11 cellular contexts compared by ENCODE assay signal in the genomic region with DNA sequence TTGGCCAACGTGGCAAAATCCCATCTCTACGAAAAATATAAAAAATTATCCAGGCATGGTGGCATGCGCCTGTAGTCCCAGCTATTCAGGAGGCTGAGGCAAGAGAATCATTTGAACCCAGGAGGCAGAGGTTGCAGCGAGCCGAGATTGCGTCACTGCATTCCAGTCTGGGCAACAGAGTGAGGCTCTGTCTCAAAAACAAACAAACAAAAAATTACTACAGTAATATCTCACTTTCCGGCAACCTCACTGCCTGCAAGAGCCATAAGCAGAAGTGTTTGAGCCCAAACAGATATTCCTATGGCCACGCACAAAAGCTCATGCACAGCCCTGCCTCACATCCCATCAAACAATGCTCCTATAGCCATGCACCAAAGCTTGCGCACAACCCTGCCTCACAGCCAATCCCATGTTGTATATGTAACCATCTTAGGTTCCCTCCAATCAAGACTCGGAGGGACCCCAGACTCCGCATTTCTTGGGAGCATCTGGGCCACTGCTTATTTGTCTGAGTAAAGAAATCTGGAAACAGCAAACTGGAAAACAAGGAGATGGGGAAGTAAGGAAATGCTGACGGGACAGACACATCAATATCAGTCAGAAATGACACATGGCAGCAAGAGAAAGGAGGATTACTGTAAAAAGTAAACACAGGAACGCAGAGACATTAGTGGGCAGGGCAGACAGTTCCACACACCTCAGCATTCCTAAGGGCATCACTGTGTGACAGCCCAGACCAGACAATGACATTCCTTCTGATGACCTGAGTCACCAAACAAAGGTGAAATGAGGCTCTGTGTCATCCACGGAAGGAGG. TPM values are rescaled to one million over a fixed set of nuclear protein-coding genes. Genes with fewer than 3 reads are reported as not detected.
A peak's percentile ranks its signal among the peaks of the same experiment; 100 is the strongest.
DNase-seq lines count a peak whose midpoint lies in the region; ATAC-seq and TF ChIP-seq lines count a peak whose summit lies in the region.
"Had no signal": no experiment of that assay in that cellular context is flagged by ENCODE, and none has a peak within 500 bp of the region (broad histone marks: within the 10 kb centered on the region; RNA-seq: fewer than 3 reads in every experiment).

No MANE protein-coding gene starts in this region.

- H3K79me2 ChIP-seq in ACC112 (ENCODE audit: control insufficient read depth, insufficient read depth, low read length, unreplicated experiment), result no peaks in the 10 kb centered on the region

- H3K4me3 ChIP-seq in ACC112 (ENCODE audit: low read depth, low read length) (peak overlapping the region; percentile 47; the same call in 1 of the 2 replicates), dorsolateral prefrontal cortex (no peak overlapping the region), neuronal stem cell (ENCODE audit: low read length in 2 of 2) (no peak overlapping the region)
- H3K4me3 ChIP-seq: mucosa of descending colon had no signal

- no peaks in the 10 kb centered on the region for H3K9me3 ChIP-seq in neuronal stem cell (replicated peaks in 1 of 2; ENCODE audit: control insufficient read depth in 2 of 2, insufficient read depth in 1 of 2, low read depth in 1 of 2, low read length in 2 of 2)
- H3K9me3 ChIP-seq: mucosa of descending colon had no signal

- no peak overlapping the region for H2BK12ac ChIP-seq in neuronal stem cell (ENCODE audit: low read length)

- WGBS in neuronal stem cell (ENCODE audit: extremely low coverage in 2 of 2, insufficient read length in 2 of 2, insufficient replicate concordance in 1 of 2), 2 donors, result no CpG with 5 or more reads among the region's 14 CpGs

- peaks cover 68% of the 10 kb centered on the region for H3K4me1 ChIP-seq in ACC112 (ENCODE audit: control insufficient read depth, insufficient read depth, low read length, unreplicated experiment)
- peaks cover 30 to 34% of the 10 kb centered on the region in 2 donors for H3K4me1 ChIP-seq in neuronal stem cell (ENCODE audit: control insufficient read depth in 2 of 2, insufficient read depth in 1 of 2, low read depth in 1 of 2, low read length in 2 of 2)

- H2BK120ac ChIP-seq in neuronal stem cell (ENCODE audit: low read depth, low read length), result no peak overlapping the region

- no peak for ATAC-seq in HG03354 (IDR thresholded peaks at IDR 0.05; ENCODE audit: poor library complexity, severe bottlenecking, unreplicated experiment)
- ATAC-seq: activated CD4-positive, CD25-positive, alpha-beta regulatory T cell treated with anti-CD3 and anti-CD28 coated beads, Interleukin-2, amount 50 U/mL, for 24 hours; mucosa of descending colon had no signal

- no peak overlapping the region for H3K4ac ChIP-seq in neuronal stem cell (ENCODE audit: low read length)

- H3K23ac ChIP-seq in neuronal stem cell (ENCODE audit: low read depth, low read length, poor library complexity), result no peak overlapping the region

- intact Hi-C loops in dorsolateral prefrontal cortex (cut with DNase I), result loop anchor here in 1 of 2 donors (10.0 kb wide), 1 partner anchor 92 kb away; a partner anchor contains a TSS

- H4K8ac ChIP-seq in neuronal stem cell (ENCODE audit: low read depth, low read length), result no peak overlapping the region

- H2AK5ac ChIP-seq in neuronal stem cell (ENCODE audit: low read depth, low read length), result no peak overlapping the region

- DNase-seq in LHCN-M2 (ENCODE audit: low read depth) (peak; percentile 47), dorsolateral prefrontal cortex (peak in 1 of 10 donors; percentile 8), mesenteric fat pad (ENCODE audit: low spot score) (peak; percentile 26), NCI-H446 (lab: John Stamatoyannopoulos, UW) (no peak), neuronal stem cell (ENCODE audit: low spot score) (no peak)
- DNase-seq in stimulated activated naive CD4-positive, alpha-beta T cell treated with Interleukin-2 at 50 U/mL for 16 hours (lab: John Stamatoyannopoulos, UW), result no peak
- DNase-seq: NCI-H510A treated with DMSO at 0.1 percent for 48 hours had no signal

- no peak for TF ChIP-seq CTCF in dorsolateral prefrontal cortex (IDR thresholded peaks at IDR 0.05 in 54 of 56, conservative IDR thresholded peaks at IDR 0.05 in 2 of 56; ENCODE audit: low read depth in 1 of 56, partially characterized antibody in 56 of 56)

- no peaks in the 10 kb centered on the region for H3K79me1 ChIP-seq in neuronal stem cell (ENCODE audit: low read depth, low read length)

- H3K18ac ChIP-seq in neuronal stem cell (ENCODE audit: low read length), result no peak overlapping the region

- H2BK5ac ChIP-seq in neuronal stem cell (ENCODE audit: low read length), result no peak overlapping the region

- H3K27ac ChIP-seq in ACC112 (ENCODE audit: low read depth, low read length) (peak overlapping the region; percentile 86), dorsolateral prefrontal cortex (peak overlapping the region in 33 of 59 donors; percentile 4 to 80 (median 53)), neuronal stem cell (replicated peaks; ENCODE audit: low read length) (no peak overlapping the region)

- H3K27me3 ChIP-seq in ACC112 (ENCODE audit: insufficient read depth, low read length), result no peaks in the 10 kb centered on the region
- H3K27me3 ChIP-seq in dorsolateral prefrontal cortex, result no peaks in the 10 kb centered on the region
- H3K27me3 ChIP-seq in neuronal stem cell (ENCODE audit: control insufficient read depth in 3 of 3, insufficient read depth in 3 of 3, low read depth in 1 of 3, low read length in 3 of 3), result no peaks in the 10 kb centered on the region

- no peak overlapping the region for H4K91ac ChIP-seq in neuronal stem cell (ENCODE audit: low read depth, low read length, poor library complexity)

- no peak overlapping the region for H2BK15ac ChIP-seq in neuronal stem cell (ENCODE audit: low read length)

- no peak overlapping the region for H3K9ac ChIP-seq in neuronal stem cell (ENCODE audit: low read depth, low read length, poor library complexity)

- H3K36me3 ChIP-seq in ACC112 (ENCODE audit: insufficient read depth, low read length) (no peaks in the 10 kb centered on the region), neuronal stem cell (replicated peaks in 1 of 2; ENCODE audit: control insufficient read depth in 2 of 2, insufficient read depth in 2 of 2, low read length in 2 of 2) (peaks cover 2 to 42% of the 10 kb centered on the region in 2 donors)

- H2AFZ ChIP-seq in ACC112 (ENCODE audit: low read length, unreplicated experiment) (no peak overlapping the region), neuronal stem cell (ENCODE audit: low read length) (no peak overlapping the region)

- no peak overlapping the region for H3K4me2 ChIP-seq in neuronal stem cell (ENCODE audit: insufficient read depth, low read length, poor library complexity, severe bottlenecking)

- no peak overlapping the region for H3K14ac ChIP-seq in neuronal stem cell (ENCODE audit: low read length)

RNA-seq across cellular contexts. Expression of a gene that starts 37.1 kb away (rescaled TPM):
- 38.2 and 40.6 TPM in 2 replicates for total RNA-seq in LHCN-M2 (2014; rRNA removed)
- polyA plus RNA-seq in LHCN-M2 (2012), result 24.9 TPM
- 10 to 100 TPM; 39.7 to 71.2 (median 51.5) TPM for total RNA-seq in dorsolateral prefrontal cortex
- total RNA-seq in mesenteric fat pad, result 58.3 TPM
- 3.4 TPM for polyA plus RNA-seq in neuronal stem cell (2013, experiment 1 of 2)
- 3.4 TPM for polyA plus RNA-seq in neuronal stem cell (2013, experiment 2 of 2)

RNA-seq across cellular contexts. Expression of a gene that starts 39.6 kb away (rescaled TPM):
- total RNA-seq in LHCN-M2 (2014; rRNA removed) (84.8 and 111 TPM in 2 replicates), dorsolateral prefrontal cortex (10 to 100 TPM in 119 of 120 experiments, 1 to 10 TPM in 1; 9.9 to 33.4 (median 19.9) TPM), mesenteric fat pad (41.6 TPM)
- 137 TPM for polyA plus RNA-seq in LHCN-M2 (2012)
- polyA plus RNA-seq in neuronal stem cell (2013, experiment 1 of 2), result 37.5 TPM
- polyA plus RNA-seq in neuronal stem cell (2013, experiment 2 of 2), result 41.1 TPM

RNA-seq across cellular contexts. Expression of a gene that starts 53.4 kb away (rescaled TPM):
- total RNA-seq in LHCN-M2 (2014; rRNA removed) (3.7 and 4.3 TPM in 2 replicates), dorsolateral prefrontal cortex (10 to 100 TPM in 61 of 120 experiments, 1 to 10 TPM in 59; 5.4 to 19.5 (median 10.1) TPM), mesenteric fat pad (6.4 TPM)
- 2.2 TPM for polyA plus RNA-seq in LHCN-M2 (2012)
- 3.8 TPM for polyA plus RNA-seq in neuronal stem cell (2013, experiment 1 of 2)
- polyA plus RNA-seq in neuronal stem cell (2013, experiment 2 of 2), result 4.4 TPM

Comparison
In these comparisons a context has a peak if more than half of its experiments do, and no peak if none do; other contexts are left out.
1. DNase-seq: peak in LHCN-M2 (single experiment) and mesenteric fat pad (single experiment); none in stimulated activated naive CD4-positive, alpha-beta T cell treated with Interleukin-2 at 50 U/mL for 16 hours (single experiment), NCI-H446 (0 of 2) and neuronal stem cell (single experiment).